1 cellular context compared by ENCODE assay signal in the genomic region with DNA sequence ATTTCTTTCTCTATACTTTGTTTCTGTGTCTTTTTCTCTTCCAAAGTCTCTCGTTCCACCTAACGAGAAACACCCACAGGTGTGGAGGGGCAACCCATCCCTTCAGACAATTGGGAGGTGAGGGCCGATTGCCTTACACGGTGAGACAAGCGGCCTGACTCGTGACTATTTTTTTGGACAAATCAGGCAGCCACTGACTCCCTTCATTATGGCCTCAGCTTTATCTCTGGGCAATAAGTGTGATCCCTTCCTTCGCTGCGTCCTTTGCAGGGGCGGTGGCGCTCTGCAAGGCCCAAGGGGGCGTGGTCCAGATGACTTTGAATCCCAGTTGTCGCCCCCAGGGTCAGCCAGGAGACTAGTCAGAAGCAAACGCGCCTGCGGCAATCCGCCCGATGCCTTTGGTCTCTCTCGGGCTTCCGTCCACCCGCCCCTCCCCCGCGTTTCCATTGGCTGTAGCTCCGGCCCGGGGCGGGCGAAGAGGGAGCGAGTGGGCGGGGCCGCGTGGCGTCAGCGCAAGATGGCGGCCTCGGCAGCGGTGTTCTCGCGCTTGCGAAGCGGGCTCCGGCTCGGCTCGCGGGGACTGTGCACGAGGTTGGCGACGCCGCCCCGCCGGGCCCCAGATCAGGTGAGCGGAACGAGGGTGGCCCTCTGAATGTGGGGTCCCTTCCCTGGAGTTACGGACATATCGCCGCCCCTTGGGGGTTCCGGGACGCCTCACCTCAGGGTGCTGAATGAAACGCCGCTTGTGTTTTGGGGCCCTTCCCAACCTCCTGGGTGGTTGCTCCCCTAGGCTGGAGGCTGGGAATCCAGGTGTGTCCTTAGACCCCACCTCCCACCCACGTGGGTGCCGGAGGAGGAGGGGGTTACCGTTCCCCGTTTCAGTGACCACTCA.
TF ChIP-seq lines count a peak whose summit lies in the region.

Gene TIMM50 (plus strand): TSS at position 502 of the 892 bp plus-strand sequence. CDS start 16 bp downstream, at position 518.

TF ChIP-seq in GM12878, 131 proteins besides CTCF, POLR2A, EP300 and RAD21 (continued from another document and continues in another):
- TF ChIP-seq ZBTB33 (IDR thresholded peaks at IDR 0.05) (no peak), ZNF207 (IDR thresholded peaks at IDR 0.05; ENCODE audit: borderline replicate concordance) (peak; percentile 60), RBBP5 (conservative IDR thresholded peaks at IDR 0.05) (no peak), FOS (IDR thresholded peaks at IDR 0.05; ENCODE audit: borderline replicate concordance, extremely low read depth, insufficient read length) (no peak), ZZZ3 (IDR thresholded peaks at IDR 0.05; ENCODE audit: control insufficient read depth, insufficient read length, low read depth) (no peak), SIX5 (IDR thresholded peaks at IDR 0.05; ENCODE audit: low read depth, low read length, severe bottlenecking) (peak; percentile 17), ETV6 (conservative IDR thresholded peaks at IDR 0.05 in 1 of 2, IDR thresholded peaks at IDR 0.05 in 1 of 2; ENCODE audit: borderline replicate concordance in 1 of 2, low read depth in 1 of 2) (no peak), BCLAF1 (IDR thresholded peaks at IDR 0.05) (no peak), SRF (IDR thresholded peaks at IDR 0.05; ENCODE audit: low read depth in 2 of 2, low read length in 2 of 2) (0 out of 4 replicates have a peak, but pooled peaks of 1 of the 2 experiments have one; percentile 35), RELA (IDR thresholded peaks at IDR 0.05; ENCODE audit: borderline replicate concordance, partially characterized antibody) (peak; percentile 56), HCFC1 (IDR thresholded peaks at IDR 0.05; ENCODE audit: low read length) (peak; percentile 68), NRF1 (conservative IDR thresholded peaks at IDR 0.05; ENCODE audit: low read depth, low read length) (no peak), SREBF1 (IDR thresholded peaks at IDR 0.05; ENCODE audit: low read length) (no peak), BRCA1 (IDR thresholded peaks at IDR 0.05; ENCODE audit: low read depth, low read length) (no peak), SMAD5 (IDR thresholded peaks at IDR 0.05; ENCODE audit: low read depth) (no peak; the same call in 1 of the 2 replicates), BCL11A (IDR thresholded peaks at IDR 0.05; ENCODE audit: low read depth, low read length) (no peak), NR2C1 (IDR thresholded peaks at IDR 0.05) (peak; percentile 68), MEF2A (IDR thresholded peaks at IDR 0.05; ENCODE audit: insufficient read depth, low read depth, low read length) (0 out of 2 replicates have a peak, but pooled peaks have one; percentile 45), NFXL1 (IDR thresholded peaks at IDR 0.05; ENCODE audit: borderline replicate concordance) (no peak), IRF3 (IDR thresholded peaks at IDR 0.05) (no peak), MTA3 (IDR thresholded peaks at IDR 0.05; ENCODE audit: borderline replicate concordance, low read length) (no peak), IKZF2 (IDR thresholded peaks at IDR 0.05) (no peak), E4F1 (IDR thresholded peaks at IDR 0.05; ENCODE audit: borderline replicate concordance, partially characterized antibody) (no peak), ZNF384 (IDR thresholded peaks at IDR 0.05; ENCODE audit: borderline replicate concordance, low read depth, low read length) (no peak), EGR1 (IDR thresholded peaks at IDR 0.05; ENCODE audit: borderline replicate concordance in 1 of 2, low read depth in 2 of 2, low read length in 2 of 2) (peak in 1 of 2 experiments; percentile 87; a peak in 2 of 3 replicates), STAT3 (IDR thresholded peaks at IDR 0.05; ENCODE audit: low read depth, low read length) (no peak), STAT1 (conservative IDR thresholded peaks at IDR 0.05) (0 out of 2 replicates have a peak, but pooled peaks have one; percentile 22), ESRRA (IDR thresholded peaks at IDR 0.05; ENCODE audit: low read length) (no peak), ZBED1 (IDR thresholded peaks at IDR 0.05; ENCODE audit: borderline replicate concordance) (no peak), RUNX3 (IDR thresholded peaks at IDR 0.05; ENCODE audit: low read length) (peak; percentile 61), LARP7 (IDR thresholded peaks at IDR 0.05) (peak; percentile 81), SMAD1 (IDR thresholded peaks at IDR 0.05; ENCODE audit: low read depth, partially characterized antibody) (no peak), KLF5 (IDR thresholded peaks at IDR 0.05; ENCODE audit: partially characterized antibody) (no peak), ZBTB4 (CRISPR knock-in tag; IDR thresholded peaks at IDR 0.05) (no peak), RCOR1 (conservative IDR thresholded peaks at IDR 0.05; ENCODE audit: low read depth, low read length) (no peak), CREB1 (IDR thresholded peaks at IDR 0.05; ENCODE audit: low read depth) (peak; percentile 90), SPI1 (IDR thresholded peaks at IDR 0.05; ENCODE audit: borderline replicate concordance, insufficient read depth, low read depth, low read length) (no peak), TCF12 (IDR thresholded peaks at IDR 0.05; ENCODE audit: low read depth, low read length) (no peak), MYB (IDR thresholded peaks at IDR 0.05; ENCODE audit: borderline replicate concordance, low read depth, low read length) (no peak), RAD51 (IDR thresholded peaks at IDR 0.05) (no peak), FOXM1 (IDR thresholded peaks at IDR 0.05; ENCODE audit: low read depth, low read length) (no peak), POLR2AphosphoS5 (IDR thresholded peaks at IDR 0.05; ENCODE audit: low read length) (peak; percentile 85), TCF3 (IDR thresholded peaks at IDR 0.05; ENCODE audit: borderline replicate concordance, insufficient read depth, low read depth, low read length) (no peak), EZH2 (IDR thresholded peaks at IDR 0.05; ENCODE audit: borderline replicate concordance, control insufficient read depth, low read depth, low read length) (no peak), TBL1XR1 (IDR thresholded peaks at IDR 0.05; ENCODE audit: low read depth, low read length) (no peak)
- TF ChIP-seq, protein P1, sequence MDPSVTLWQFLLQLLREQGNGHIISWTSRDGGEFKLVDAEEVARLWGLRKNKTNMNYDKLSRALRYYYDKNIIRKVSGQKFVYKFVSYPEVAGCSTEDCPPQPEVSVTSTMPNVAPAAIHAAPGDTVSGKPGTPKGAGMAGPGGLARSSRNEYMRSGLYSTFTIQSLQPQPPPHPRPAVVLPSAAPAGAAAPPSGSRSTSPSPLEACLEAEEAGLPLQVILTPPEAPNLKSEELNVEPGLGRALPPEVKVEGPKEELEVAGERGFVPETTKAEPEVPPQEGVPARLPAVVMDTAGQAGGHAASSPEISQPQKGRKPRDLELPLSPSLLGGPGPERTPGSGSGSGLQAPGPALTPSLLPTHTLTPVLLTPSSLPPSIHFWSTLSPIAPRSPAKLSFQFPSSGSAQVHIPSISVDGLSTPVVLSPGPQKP (IDR thresholded peaks at IDR 0.05; ENCODE audit: low read depth, low read length): no peak
- TF ChIP-seq, protein P2, sequence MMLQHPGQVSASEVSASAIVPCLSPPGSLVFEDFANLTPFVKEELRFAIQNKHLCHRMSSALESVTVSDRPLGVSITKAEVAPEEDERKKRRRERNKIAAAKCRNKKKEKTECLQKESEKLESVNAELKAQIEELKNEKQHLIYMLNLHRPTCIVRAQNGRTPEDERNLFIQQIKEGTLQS (IDR thresholded peaks at IDR 0.05; ENCODE audit: borderline replicate concordance, extremely low read depth, low read depth, low read length): no peak
- TF ChIP-seq, protein P3, sequence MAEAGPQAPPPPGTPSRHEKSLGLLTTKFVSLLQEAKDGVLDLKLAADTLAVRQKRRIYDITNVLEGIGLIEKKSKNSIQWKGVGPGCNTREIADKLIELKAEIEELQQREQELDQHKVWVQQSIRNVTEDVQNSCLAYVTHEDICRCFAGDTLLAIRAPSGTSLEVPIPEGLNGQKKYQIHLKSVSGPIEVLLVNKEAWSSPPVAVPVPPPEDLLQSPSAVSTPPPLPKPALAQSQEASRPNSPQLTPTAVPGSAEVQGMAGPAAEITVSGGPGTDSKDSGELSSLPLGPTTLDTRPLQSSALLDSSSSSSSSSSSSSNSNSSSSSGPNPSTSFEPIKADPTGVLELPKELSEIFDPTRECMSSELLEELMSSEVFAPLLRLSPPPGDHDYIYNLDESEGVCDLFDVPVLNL (IDR thresholded peaks at IDR 0.05; ENCODE audit: low read depth, low read length): no peak
